ENCODE assay signal across 9 cellular contexts in the genomic region with DNA sequence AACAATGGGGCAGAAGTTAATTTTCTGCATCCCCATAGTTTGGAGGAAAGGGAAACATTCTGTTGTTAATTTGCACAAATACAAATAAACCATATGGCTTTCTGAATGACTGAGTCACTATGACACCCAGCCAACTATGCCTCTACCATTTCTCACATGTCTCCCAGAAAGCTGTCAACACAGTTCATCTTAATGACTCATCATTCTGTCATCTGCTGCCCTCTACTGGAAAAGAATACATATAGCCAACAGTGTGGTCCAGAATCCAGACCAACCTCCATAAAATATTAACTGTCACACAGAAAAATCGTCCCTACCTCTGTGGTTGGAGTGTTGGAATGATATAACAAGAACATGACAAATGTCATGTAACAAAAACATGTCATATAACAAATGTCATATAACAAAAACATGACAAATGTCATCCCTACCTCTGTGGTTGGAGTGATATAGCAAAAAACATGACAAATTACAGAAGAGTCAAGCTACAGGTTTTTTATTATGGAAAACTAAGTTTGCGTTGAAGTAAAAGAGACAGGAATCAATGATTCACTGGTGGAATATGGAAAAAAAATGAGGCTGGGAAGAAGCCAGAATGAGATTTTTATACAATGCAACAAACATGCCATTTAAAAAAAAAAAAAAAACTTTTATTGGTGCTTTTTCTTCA. TPM values are rescaled to one million over a fixed set of nuclear protein-coding genes. Genes with fewer than 3 reads are reported as not detected.
DNase-seq lines count a peak whose midpoint lies in the region; ATAC-seq and TF ChIP-seq lines count a peak whose summit lies in the region.
"Had no signal": no experiment of that assay in that cellular context is flagged by ENCODE, and none has a peak within 500 bp of the region (broad histone marks: within the 10 kb centered on the region; RNA-seq: fewer than 3 reads in every experiment).

No MANE protein-coding gene starts in this region.

- no peaks in the 10 kb centered on the region for H3K36me3 Mint-ChIP-seq in Calu3 (ENCODE audit: insufficient read depth, unreplicated experiment)
- no peaks in the 10 kb centered on the region for H3K36me3 Mint-ChIP-seq in naive thymus-derived CD4-positive, alpha-beta T cell
- H3K36me3 Mint-ChIP-seq: activated naive CD4-positive, alpha-beta T cell treated with anti-CD3 and anti-CD28 coated beads, Interleukin-2, amount 50 U/mL, for 24 hours had no signal

- CTCF ChIA-PET in Calu3 (lab: Charles Lee) = interaction anchor here (0.7 to 2.5 kb wide), 5 partner anchors 78 to 301 kb away, joined by 3 to 10 read pairs (median 6); a partner anchor contains a TSS
- CTCF ChIA-PET in naive thymus-derived CD4-positive, alpha-beta T cell (lab: Charles Lee) = interaction anchor here (0.6 to 0.7 kb wide), 4 partner anchors 12 to 324 kb away, joined by 3 to 5 read pairs (median 4); no protein-coding TSS in a partner anchor

- H3K9me3 ChIP-seq in naive thymus-derived CD4-positive, alpha-beta T cell (ENCODE audit: control insufficient read depth in 2 of 3, low read length in 3 of 3) = no peaks in the 10 kb centered on the region

- H3K36me3 ChIP-seq in naive thymus-derived CD4-positive, alpha-beta T cell (ENCODE audit: control insufficient read depth in 2 of 3, insufficient read depth in 3 of 3, low read length in 3 of 3) = no peaks in the 10 kb centered on the region

- H3K4me3 ChIP-seq in naive thymus-derived CD4-positive, alpha-beta T cell (ENCODE audit: low read length) = no peak overlapping the region

- ATAC-seq in GM18870 (IDR thresholded peaks at IDR 0.05; ENCODE audit: unreplicated experiment) (peak; percentile 100), HG02981 (IDR thresholded peaks at IDR 0.05; ENCODE audit: unreplicated experiment) (peak; percentile 98), SK-N-SH treated with all-trans-retinoic acid at 6 μM for 48 hours (peak; percentile 90)
- peak; percentile 90 for ATAC-seq in naive thymus-derived CD4-positive, alpha-beta T cell

- H3K4me1 ChIP-seq in naive thymus-derived CD4-positive, alpha-beta T cell (ENCODE audit: control insufficient read depth in 2 of 2, insufficient read depth in 2 of 2, low read length in 2 of 2) = no peaks in the 10 kb centered on the region

- no peaks in the 10 kb centered on the region for H3K27me3 ChIP-seq in naive thymus-derived CD4-positive, alpha-beta T cell (ENCODE audit: control insufficient read depth in 2 of 2, insufficient read depth in 2 of 2, low read length in 2 of 2)

- H3K4me3 Mint-ChIP-seq in Calu3 (ENCODE audit: low read depth, unreplicated experiment) = no peak overlapping the region
- no peak overlapping the region for H3K4me3 Mint-ChIP-seq in naive thymus-derived CD4-positive, alpha-beta T cell
- H3K4me3 Mint-ChIP-seq: activated naive CD4-positive, alpha-beta T cell treated with anti-CD3 and anti-CD28 coated beads, Interleukin-2, amount 50 U/mL, for 24 hours had no signal

- BruUV-seq in Calu3 (replicated peaks; lab: Mats Ljungman, UMichigan) = no TSS peak

- H3K27ac Mint-ChIP-seq in Calu3 (ENCODE audit: unreplicated experiment) = no peak overlapping the region
- no peak overlapping the region for H3K27ac Mint-ChIP-seq in naive thymus-derived CD4-positive, alpha-beta T cell

- POLR2A ChIA-PET in naive thymus-derived CD4-positive, alpha-beta T cell (lab: Charles Lee) = no interaction called here

- no peaks in the 10 kb centered on the region for H3K9me3 Mint-ChIP-seq in Calu3 (ENCODE audit: low read depth, unreplicated experiment)
- H3K9me3 Mint-ChIP-seq in naive thymus-derived CD4-positive, alpha-beta T cell = no peaks in the 10 kb centered on the region
- H3K9me3 Mint-ChIP-seq: activated naive CD4-positive, alpha-beta T cell treated with anti-CD3 and anti-CD28 coated beads, Interleukin-2, amount 50 U/mL, for 24 hours had no signal

- H3K4me1 Mint-ChIP-seq in Calu3 (ENCODE audit: low read depth, unreplicated experiment) = peaks cover 13% of the 10 kb centered on the region
- H3K4me1 Mint-ChIP-seq in naive thymus-derived CD4-positive, alpha-beta T cell = peaks cover 0 to 4% (median 0%) of the 10 kb centered on the region in 7 donors
- H3K4me1 Mint-ChIP-seq: activated naive CD4-positive, alpha-beta T cell treated with anti-CD3 and anti-CD28 coated beads, Interleukin-2, amount 50 U/mL, for 24 hours had no signal

- H3K27me3 Mint-ChIP-seq in Calu3 (ENCODE audit: unreplicated experiment) = peaks cover 29% of the 10 kb centered on the region
- peaks cover 0 to 5% (median 4%) of the 10 kb centered on the region in 5 donors for H3K27me3 Mint-ChIP-seq in naive thymus-derived CD4-positive, alpha-beta T cell

- intact Hi-C loops in Calu3 (cut with micrococcal nuclease; ENCODE audit: unreplicated experiment) = loop anchor here (1.0 to 10.0 kb wide), 5 partner anchors 82 to 564 kb away; no protein-coding TSS in a partner anchor
- intact Hi-C loops in naive thymus-derived CD4-positive, alpha-beta T cell (cut with micrococcal nuclease) = loop anchor here (1.0 to 2.0 kb wide), 2 partner anchors 82 to 635 kb away; no protein-coding TSS in a partner anchor

- DNase-seq in Calu3 (peak; percentile 55), NCI-H146 (lab: John Stamatoyannopoulos, UW) (peak; percentile 81), epithelial cell of prostate (ENCODE audit: low read depth, low spot score) (peak; percentile 64)
- DNase-seq in naive thymus-derived CD4-positive, alpha-beta T cell = peak in 5 of 9 donors; percentile 7 to 52 (median 29)
- no peak for DNase-seq in activated CD8-positive, alpha-beta memory T cell treated with anti-CD3 and anti-CD28 coated beads, Interleukin-2, amount 50 U/mL, for 48 hours

- TF ChIP-seq CTCF in Calu3 (IDR thresholded peaks at IDR 0.05; ENCODE audit: unreplicated experiment) = peak; percentile 84

- H3K27ac ChIP-seq in epithelial cell of prostate = no peak overlapping the region
- H3K27ac ChIP-seq in naive thymus-derived CD4-positive, alpha-beta T cell (ENCODE audit: low read depth, low read length) = no peak overlapping the region

TF ChIP-seq in SK-N-SH treated with all-trans-retinoic acid at 6 μM for 48 hours, 23 proteins besides CTCF, POLR2A, EP300 and RAD21:
- TF ChIP-seq ZNF8 (CRISPR knock-in tag; IDR thresholded peaks at IDR 0.05) = no peak
- TF ChIP-seq ISL1 (CRISPR knock-in tag; IDR thresholded peaks at IDR 0.05) = peak; percentile 32; the same call in 1 of the 2 replicates
- TF ChIP-seq, protein P1, sequence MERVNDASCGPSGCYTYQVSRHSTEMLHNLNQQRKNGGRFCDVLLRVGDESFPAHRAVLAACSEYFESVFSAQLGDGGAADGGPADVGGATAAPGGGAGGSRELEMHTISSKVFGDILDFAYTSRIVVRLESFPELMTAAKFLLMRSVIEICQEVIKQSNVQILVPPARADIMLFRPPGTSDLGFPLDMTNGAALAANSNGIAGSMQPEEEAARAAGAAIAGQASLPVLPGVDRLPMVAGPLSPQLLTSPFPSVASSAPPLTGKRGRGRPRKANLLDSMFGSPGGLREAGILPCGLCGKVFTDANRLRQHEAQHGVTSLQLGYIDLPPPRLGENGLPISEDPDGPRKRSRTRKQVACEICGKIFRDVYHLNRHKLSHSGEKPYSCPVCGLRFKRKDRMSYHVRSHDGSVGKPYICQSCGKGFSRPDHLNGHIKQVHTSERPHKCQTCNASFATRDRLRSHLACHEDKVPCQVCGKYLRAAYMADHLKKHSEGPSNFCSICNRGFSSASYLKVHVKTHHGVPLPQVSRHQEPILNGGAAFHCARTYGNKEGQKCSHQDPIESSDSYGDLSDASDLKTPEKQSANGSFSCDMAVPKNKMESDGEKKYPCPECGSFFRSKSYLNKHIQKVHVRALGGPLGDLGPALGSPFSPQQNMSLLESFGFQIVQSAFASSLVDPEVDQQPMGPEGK (CRISPR knock-in tag; IDR thresholded peaks at IDR 0.05; ENCODE audit: borderline replicate concordance) = no peak

RNA-seq across cellular contexts. Expression of a gene that starts 47.7 kb away (rescaled TPM):
- total RNA-seq in Calu3 (2022) = 46.7 and 49.2 TPM in 2 replicates
- 10 to 100 TPM; 15.5 to 39.3 (median 16.2) TPM for total RNA-seq in naive thymus-derived CD4-positive, alpha-beta T cell
- polyA plus RNA-seq in naive thymus-derived CD4-positive, alpha-beta T cell = 10 to 100 TPM; 28.9 to 34.7 TPM
